11 cellular contexts compared by ENCODE assay signal in genomic region chr1:10733967-10734366, GRCh38.
DNase-seq lines count a peak whose midpoint lies in the region; ATAC-seq and TF ChIP-seq lines count a peak whose summit lies in the region.
"Had no signal": no experiment of that assay in that cellular context is flagged by ENCODE, and none has a peak within 500 bp of the region (broad histone marks: within the 10 kb centered on the region; RNA-seq: fewer than 3 reads in every experiment).

No MANE protein-coding gene starts in this region.

- peak overlapping the region; percentile 87; the same call in 1 of the 2 replicates for H3K27ac ChIP-seq in VCaP
- H3K27ac ChIP-seq: neutrophil had no signal

- TF ChIP-seq CTCF in VCaP (conservative IDR thresholded peaks at IDR 0.05): no peak

- DNase-seq in DMS79 treated with DMSO at 0.1 percent for 48 hours (lab: John Stamatoyannopoulos, UW) (peak; percentile 95), NCI-H774 (lab: John Stamatoyannopoulos, UW) (no peak), NCI-H146 (lab: John Stamatoyannopoulos, UW) (no peak), NK-92 (lab: John Stamatoyannopoulos, UW; ENCODE audit: unreplicated experiment) (no peak)
- peak; percentile 20 to 37 for DNase-seq in stimulated activated CD4-positive, alpha-beta T cell treated with anti-CD3 and anti-CD28 coated beads, Interleukin-12 subunit alpha, Interleukin-12 subunit beta, amount 100 ng/mL, for 24 hours (ENCODE audit: low read depth in 2 of 2)
- DNase-seq: MG63, SHP77 treated with DMSO at 0.1 percent for 48 hours had no signal

- ATAC-seq in GM18868 (IDR thresholded peaks at IDR 0.05; ENCODE audit: unreplicated experiment) (peak; percentile 57), GM21423 (IDR thresholded peaks at IDR 0.05; ENCODE audit: unreplicated experiment) (no peak)

Comparison
In these comparisons a context has a peak if more than half of its experiments do, and no peak if none do; other contexts are left out.
1. DNase-seq: peak in DMS79 treated with DMSO at 0.1 percent for 48 hours (single experiment) and stimulated activated CD4-positive, alpha-beta T cell treated with anti-CD3 and anti-CD28 coated beads, Interleukin-12 subunit alpha, Interleukin-12 subunit beta, amount 100 ng/mL, for 24 hours (2 of 2); none in NCI-H774 (single experiment), NCI-H146 (single experiment) and NK-92 (single experiment).